ENCODE assay signal across 12 cellular contexts in the genomic region with DNA sequence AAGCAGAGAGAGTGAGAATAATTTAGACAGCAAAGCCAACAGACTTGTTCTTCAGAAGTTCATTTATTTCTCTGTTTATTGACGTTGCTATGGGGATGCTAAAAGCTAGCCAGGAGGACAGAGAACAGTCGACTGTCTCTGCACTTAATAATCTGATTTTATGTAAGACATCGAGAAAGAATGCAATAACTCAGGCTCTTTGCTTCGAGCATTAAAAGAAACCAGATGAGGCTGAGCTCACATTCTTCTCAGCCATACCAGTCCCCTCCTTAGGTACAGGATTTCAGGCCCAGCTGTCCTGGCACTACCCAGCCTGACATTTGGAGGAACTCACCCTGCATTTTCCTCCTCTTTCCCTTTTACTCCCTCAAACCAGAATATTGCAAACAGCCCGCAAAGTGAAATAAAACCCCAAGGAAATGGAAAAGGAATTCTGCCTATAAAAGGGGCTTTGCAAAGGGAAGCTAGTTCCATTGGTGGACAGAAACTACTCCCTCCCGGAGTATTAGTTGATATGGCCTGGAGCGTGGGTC. TPM values are rescaled to one million over a fixed set of nuclear protein-coding genes. Genes with fewer than 3 reads are reported as not detected.
A peak's percentile ranks its signal among the peaks of the same experiment; 100 is the strongest.
DNase-seq lines count a peak whose midpoint lies in the region; ATAC-seq and TF ChIP-seq lines count a peak whose summit lies in the region.
"Had no signal": no experiment of that assay in that cellular context is flagged by ENCODE, and none has a peak within 500 bp of the region (broad histone marks: within the 10 kb centered on the region; RNA-seq: fewer than 3 reads in every experiment).

No MANE protein-coding gene starts in this region.

- H3K27ac ChIP-seq in coronary artery (peak overlapping the region; percentile 87 to 88), mesendoderm (ENCODE audit: low read depth, low read length) (no peak overlapping the region), upper lobe of right lung (peak overlapping the region; percentile 84)

- H2BK5ac ChIP-seq in mesendoderm (ENCODE audit: low read length) = no peak overlapping the region

- H3K4me1 ChIP-seq in mesendoderm (ENCODE audit: control insufficient read depth, low read depth, low read length) = peaks cover 1% of the 10 kb centered on the region
- peaks cover 15% of the 10 kb centered on the region for H3K4me1 ChIP-seq in upper lobe of right lung
- H3K4me1 ChIP-seq: A549 had no signal

- H3K36me3 ChIP-seq in mesendoderm (ENCODE audit: control insufficient read depth, insufficient read depth, low read length) = no peaks in the 10 kb centered on the region
- no peaks in the 10 kb centered on the region for H3K36me3 ChIP-seq in upper lobe of right lung

- no peak for TF ChIP-seq CTCF in coronary artery (IDR thresholded peaks at IDR 0.05)
- no peak for TF ChIP-seq CTCF in upper lobe of right lung (IDR thresholded peaks at IDR 0.05)

- no peak overlapping the region for H3K23ac ChIP-seq in mesendoderm (ENCODE audit: low read length)

- no peak overlapping the region for H2BK120ac ChIP-seq in mesendoderm (ENCODE audit: low read depth, low read length)

- no peak overlapping the region for H2AK5ac ChIP-seq in mesendoderm (ENCODE audit: low read length)

- no peak overlapping the region for H3K56ac ChIP-seq in mesendoderm (ENCODE audit: low read length)

- ATAC-seq in upper lobe of right lung (peak; percentile 36), GM21360 (IDR thresholded peaks at IDR 0.05; ENCODE audit: unreplicated experiment) (no peak)
- ATAC-seq: A549; naive thymus-derived CD8-positive, alpha-beta T cell had no signal

- no peaks in the 10 kb centered on the region for H3K9me3 ChIP-seq in upper lobe of right lung
- H3K9me3 ChIP-seq: A549 had no signal

- H3K79me2 ChIP-seq in mesendoderm (ENCODE audit: control insufficient read depth, insufficient read depth, low read length) = no peaks in the 10 kb centered on the region

- no peak overlapping the region for H3K9ac ChIP-seq in mesendoderm (ENCODE audit: low read length)

- H4K8ac ChIP-seq in mesendoderm (ENCODE audit: low read depth, low read length) = no peak overlapping the region

- no peaks in the 10 kb centered on the region for H3K27me3 ChIP-seq in mesendoderm (ENCODE audit: insufficient read depth, low read length, poor library complexity)
- no peaks in the 10 kb centered on the region for H3K27me3 ChIP-seq in upper lobe of right lung

- H3K18ac ChIP-seq in mesendoderm (ENCODE audit: low read length) = no peak overlapping the region

- H3K4me3 ChIP-seq in coronary artery (peak overlapping the region; percentile 30), mesendoderm (ENCODE audit: low read length) (no peak overlapping the region), upper lobe of right lung (no peak overlapping the region)
- H3K4me3 ChIP-seq: A549 had no signal

- H3K4me2 ChIP-seq in mesendoderm (ENCODE audit: low read length) = no peak overlapping the region
- H3K4me2 ChIP-seq: A549 had no signal

- H2BK15ac ChIP-seq in mesendoderm (replicated peaks; ENCODE audit: low read depth) = no peak overlapping the region

- WGBS in mesendoderm (ENCODE audit: extremely low coverage, insufficient coverage, low lambda C conversion rate) = no CpG with 5 or more reads among the region's 7 CpGs

- H3K4ac ChIP-seq in mesendoderm (ENCODE audit: low read depth, low read length) = no peak overlapping the region

- no peak overlapping the region for H4K5ac ChIP-seq in mesendoderm (ENCODE audit: low read length)

- intact Hi-C loops in upper lobe of right lung (cut with DNase I) = no loop called here

- H3K79me1 ChIP-seq in mesendoderm (ENCODE audit: low read length) = no peaks in the 10 kb centered on the region

- peak in 2 of 3 experiments; percentile 9 to 20 for DNase-seq in NCI-H1417 (lab: John Stamatoyannopoulos, UW)
- no peak for DNase-seq in NCI-H1417 treated with DMSO at 0.1 percent for 48 hours (lab: John Stamatoyannopoulos, UW)
- no peak for DNase-seq in coronary artery (ENCODE audit: low spot score)
- peak; percentile 37 for DNase-seq in mesendoderm
- no peak for DNase-seq in upper lobe of right lung
- no peak for DNase-seq in Kasumi-1 (lab: John Stamatoyannopoulos, UW)
- no peak for DNase-seq in GM19240 (ENCODE audit: insufficient read length, low spot score)
- DNase-seq: naive thymus-derived CD8-positive, alpha-beta T cell; stimulated activated naive CD4-positive, alpha-beta T cell treated with Interleukin-2 at 50 U/mL for 16 hours; T-helper 1 cell had no signal

RNA-seq across cellular contexts. Expression of a gene that starts 44.5 kb away (rescaled TPM):
- 55.9 TPM for polyA plus RNA-seq in mesendoderm (2013, experiment 1 of 2)
- polyA plus RNA-seq in mesendoderm (2013, experiment 2 of 2) = 57.0 TPM
- 52.8 TPM for total RNA-seq in upper lobe of right lung
- total RNA-seq: naive thymus-derived CD8-positive, alpha-beta T cell had no signal
- polyA plus RNA-seq: naive thymus-derived CD8-positive, alpha-beta T cell had no signal

Comparison
In these comparisons a context has a peak if more than half of its experiments do, and no peak if none do; other contexts are left out.
1. DNase-seq: peak in NCI-H1417 (2 of 3) and mesendoderm (single experiment); none in NCI-H1417 treated with DMSO at 0.1 percent for 48 hours (single experiment), coronary artery (single experiment), upper lobe of right lung (single experiment), Kasumi-1 (0 of 2) and GM19240 (single experiment).